Comparison of ENCODE assay signal across 8 cellular contexts in genomic region chr12:66861157-66861750, GRCh38.
DNase-seq lines count a peak whose midpoint lies in the region; ATAC-seq, FAIRE-seq and TF ChIP-seq lines count a peak whose summit lies in the region.

No MANE protein-coding gene starts in this region.

- peak; percentile 7 for FAIRE-seq in A549 (lab: Jason Lieb, UNC)

- ATAC-seq in A549 (peak in 1 of 2 experiments; percentile 69; a peak in 3 of 6 replicates), HG03571 (IDR thresholded peaks at IDR 0.05; ENCODE audit: unreplicated experiment) (peak; percentile 81)
- ATAC-seq in activated T-cell treated with anti-CD3 and anti-CD28 coated beads, Interleukin-2, amount 50 U/mL, for 4 hours: no peak

- TF ChIP-seq POLR2A in A549 (IDR thresholded peaks at IDR 0.05; ENCODE audit: low read length) (no peak), testis (IDR thresholded peaks at IDR 0.05) (no peak)

- H3K4me3 Mint-ChIP-seq in activated T-cell treated with anti-CD3 and anti-CD28 coated beads, Interleukin-2, amount 50 U/mL, for 4 hours: no peak overlapping the region

- H3K4me3 ChIP-seq in A549 (no peak overlapping the region), NT2/D1 (ENCODE audit: insufficient read length, low read depth) (no peak overlapping the region), fibroblast of pulmonary artery (replicated peaks; ENCODE audit: low read depth, low read length) (no peak overlapping the region), testis (no peak overlapping the region)

- POLR2A ChIA-PET in A549 (lab: Yijun Ruan, JAX): no interaction called here

- H3K9me3 Mint-ChIP-seq in activated T-cell treated with anti-CD3 and anti-CD28 coated beads, Interleukin-2, amount 50 U/mL, for 4 hours: no peaks in the 10 kb centered on the region

- H3K27ac ChIP-seq in A549 (no peak overlapping the region), testis (no peak overlapping the region)

- no peaks in the 10 kb centered on the region for H3K36me3 Mint-ChIP-seq in activated T-cell treated with anti-CD3 and anti-CD28 coated beads, Interleukin-2, amount 50 U/mL, for 4 hours (ENCODE audit: insufficient read depth)

- H3K27me3 ChIP-seq in NT2/D1 (ENCODE audit: insufficient read depth, insufficient read length) (no peaks in the 10 kb centered on the region), testis (no peaks in the 10 kb centered on the region)

- CTCF ChIA-PET in A549 (lab: Yijun Ruan, JAX): interaction anchor here (0.6 to 2.2 kb wide), 22 partner anchors 8 to 1120 kb away, joined by 3 to 9 read pairs (median 3); no protein-coding TSS in a partner anchor

- intact Hi-C loops in testis (cut with DNase I; ENCODE audit: low total_unique reads): no loop called here

- H3K4me2 ChIP-seq in A549: no peak overlapping the region

- DNase-seq in A549 (ENCODE audit: low read depth in 1 of 2, low spot score in 1 of 2) (peak; percentile 18 to 63), GM13976 (ENCODE audit: low spot score) (peak; percentile 5), NT2/D1 (ENCODE audit: low read depth, low spot score) (peak; percentile 44), fibroblast of pulmonary artery (ENCODE audit: low read depth) (peak; percentile 70), non-pigmented ciliary epithelial cell (ENCODE audit: low read depth) (peak; percentile 19), testis (peak; percentile 77)
- DNase-seq in activated T-cell treated with anti-CD3 and anti-CD28 coated beads, Interleukin-2, amount 50 U/mL, for 4 hours: peak; percentile 49

- TF ChIP-seq RAD21 in A549 (conservative IDR thresholded peaks at IDR 0.05 in 1 of 2, IDR thresholded peaks at IDR 0.05 in 1 of 2): peak; percentile 73 to 80

- H3K4me1 ChIP-seq in A549: no peaks in the 10 kb centered on the region
- no peaks in the 10 kb centered on the region for H3K4me1 ChIP-seq in NT2/D1 (ENCODE audit: insufficient read depth, insufficient read length)
- H3K4me1 ChIP-seq in testis: no peaks in the 10 kb centered on the region

- H3K36me3 ChIP-seq in NT2/D1 (ENCODE audit: insufficient read depth, insufficient read length, low read length): no peaks in the 10 kb centered on the region
- H3K36me3 ChIP-seq in testis (ENCODE audit: low read depth, missing control alignments): no peaks in the 10 kb centered on the region

- in situ Hi-C loops in GM13976 (cut with MboI; ENCODE audit: low sequenced_read_pairs, unreplicated experiment): no loop called here

- no peak overlapping the region for H3K9ac ChIP-seq in NT2/D1 (ENCODE audit: insufficient read length, low read depth)

- H3K9me3 ChIP-seq in A549 (no peaks in the 10 kb centered on the region), NT2/D1 (ENCODE audit: insufficient read depth, low read length) (no peaks in the 10 kb centered on the region), testis (no peaks in the 10 kb centered on the region)

- WGBS in A549 (ENCODE audit: missing lambda C conversion rate): 11% methylated on average over 3 of the region's 3 CpGs
- WGBS in testis, 2 donors: 26 to 35% methylated on average over 3 of the region's 3 CpGs

- no peak for TF ChIP-seq EP300 in A549 (IDR thresholded peaks at IDR 0.05)

- TF ChIP-seq CTCF in A549 (IDR thresholded peaks at IDR 0.05) (peak; percentile 87), GM13976 (IDR thresholded peaks at IDR 0.05; ENCODE audit: borderline replicate concordance, control extremely low read depth, extremely low read depth, insufficient read depth, missing control alignments) (peak; percentile 86), fibroblast of pulmonary artery (IDR thresholded peaks at IDR 0.05; ENCODE audit: low read length, missing control alignments) (peak; percentile 99), testis (IDR thresholded peaks at IDR 0.05) (peak; percentile 68 to 90 (median 84))

- H3K4me1 Mint-ChIP-seq in activated T-cell treated with anti-CD3 and anti-CD28 coated beads, Interleukin-2, amount 50 U/mL, for 4 hours (ENCODE audit: low read depth): peaks cover 17% of the 10 kb centered on the region

- no peaks in the 10 kb centered on the region for H3K27me3 Mint-ChIP-seq in activated T-cell treated with anti-CD3 and anti-CD28 coated beads, Interleukin-2, amount 50 U/mL, for 4 hours (ENCODE audit: low read depth)

TF ChIP-seq in A549, 52 proteins besides CTCF, POLR2A, EP300 and RAD21:
- TF ChIP-seq SMC3 (IDR thresholded peaks at IDR 0.05) (peak; percentile 74), NPAS2 (CRISPR knock-in tag; IDR thresholded peaks at IDR 0.05; ENCODE audit: borderline replicate concordance) (no peak)

Comparison
In these comparisons a context has a peak if more than half of its experiments do, and no peak if none do; other contexts are left out.
1. DNase-seq: peak in every context shown above with its lines; median percentile 77 in testis; 70 in fibroblast of pulmonary artery; 49 in activated T-cell treated with anti-CD3 and anti-CD28 coated beads, Interleukin-2, amount 50 U/mL, for 4 hours; 44 in NT2/D1; 40 in A549; 19 in non-pigmented ciliary epithelial cell; 5 in GM13976.